Comparison of ENCODE assay signal across 8 cellular contexts in genomic region chr1:10965621-10966226, GRCh38. TPM values are rescaled to one million over a fixed set of nuclear protein-coding genes. Genes with fewer than 3 reads are reported as not detected.
DNase-seq lines count a peak whose midpoint lies in the region; ATAC-seq and TF ChIP-seq lines count a peak whose summit lies in the region.

No MANE protein-coding gene starts in this region.

- H3K4me3 Mint-ChIP-seq in CD14-positive monocyte, result peak overlapping the region; percentile 73 to 88

- H3K4me1 ChIP-seq in sigmoid colon, result peaks cover 0 to 13% (median 3%) of the 10 kb centered on the region in 4 donors

- 35 to 54% methylated on average over 10 of the region's 10 CpGs for WGBS in sigmoid colon, 2 donors

- peaks cover 0 to 5% (median 0%) of the 10 kb centered on the region in 3 donors for H3K27me3 ChIP-seq in sigmoid colon

- peaks cover 0 to under 1% (median 0%) of the 10 kb centered on the region in 3 donors for H3K27me3 Mint-ChIP-seq in CD14-positive monocyte (ENCODE audit: low read depth in 3 of 3)

- H3K27ac Mint-ChIP-seq in CD14-positive monocyte, result peak overlapping the region; percentile 87 to 98 (median 97)

- H3K36me3 Mint-ChIP-seq in CD14-positive monocyte, result no peaks in the 10 kb centered on the region

- H3K4me3 ChIP-seq in sigmoid colon, result no peak overlapping the region

- H3K36me3 ChIP-seq in sigmoid colon, result no peaks in the 10 kb centered on the region

- peak overlapping the region in 1 of 4 donors; percentile 19 for H3K27ac ChIP-seq in sigmoid colon

- TF ChIP-seq CTCF in CD14-positive monocyte (IDR thresholded peaks at IDR 0.05) (no peak), GM10266 (IDR thresholded peaks at IDR 0.05; ENCODE audit: control insufficient read depth, insufficient read depth, low read depth, missing control alignments) (no peak), sigmoid colon (IDR thresholded peaks at IDR 0.05) (no peak)

- ATAC-seq in GM21423 (IDR thresholded peaks at IDR 0.05; ENCODE audit: unreplicated experiment), result peak; percentile 35

- no peaks in the 10 kb centered on the region for H3K9me3 ChIP-seq in sigmoid colon

- no peak for TF ChIP-seq POLR2A in sigmoid colon (IDR thresholded peaks at IDR 0.05)

- peaks cover 66% of the 10 kb centered on the region for H3K4me1 Mint-ChIP-seq in CD14-positive monocyte

- intact Hi-C loops in CD14-positive monocyte (cut with micrococcal nuclease) (no loop called here), sigmoid colon (cut with DNase I) (no loop called here)

- DNase-seq in CD14-positive monocyte (ENCODE audit: low spot score) (peak; percentile 75), SIG-M5 treated with dmso at 0.1 percent for 504 hours (lab: John Stamatoyannopoulos, UW; ENCODE audit: unreplicated experiment) (peak; percentile 56), iris pigment epithelial cell (ENCODE audit: low read depth) (peak; percentile 3), NCI-H1048 (lab: John Stamatoyannopoulos, UW) (no peak), GM10266 (ENCODE audit: extremely low spot score) (no peak), sigmoid colon (no peak), NCI-H1930 (lab: John Stamatoyannopoulos, UW) (no peak)

- H3K9me3 Mint-ChIP-seq in CD14-positive monocyte, result peaks cover 0 to 2% (median 0%) of the 10 kb centered on the region in 7 donors

- no peak for TF ChIP-seq EP300 in sigmoid colon (IDR thresholded peaks at IDR 0.05)

RNA-seq across cellular contexts. Expression of gene TARDBP, which starts 46.7 kb away (rescaled TPM):
- polyA plus RNA-seq in CD14-positive monocyte, result 10 to 100 TPM; 49.4 to 61.4 TPM
- total RNA-seq in sigmoid colon, result 100 to 1,000 TPM in 3 of 4 donors, 10 to 100 TPM in 1; 68.6 to 158 (median 125) TPM
- 100 to 1,000 TPM; 108 to 158 (median 123) TPM for polyA plus RNA-seq in sigmoid colon

Comparison
In these comparisons a context has a peak if more than half of its experiments do, and no peak if none do; other contexts are left out.
1. DNase-seq: peak in CD14-positive monocyte (single experiment), SIG-M5 treated with dmso at 0.1 percent for 504 hours (single experiment) and iris pigment epithelial cell (single experiment); none in NCI-H1048 (single experiment), GM10266 (single experiment), sigmoid colon (single experiment) and NCI-H1930 (0 of 2).